ENCODE assay signal across 23 cellular contexts in genomic region chr5:5344606-5345005, GRCh38.
"Had no signal": no experiment of that assay in that cellular context is flagged by ENCODE, and none has a peak within 500 bp of the region (broad histone marks: within the 10 kb centered on the region; RNA-seq: fewer than 3 reads in every experiment).

No MANE protein-coding gene starts in this region.

- H3K27ac Mint-ChIP-seq: naive B cell; stimulated activated memory B cell treated with anti-CD40 and anti-IgM and Interleukin-4, amounts not matched to agents 10 μg/mL and 1 μg/mL and 100 μg/mL, for 72 hours had no signal

- H3K9me3 ChIP-seq: lower lobe of right lung, testis, uterus had no signal

- H3K27me3 ChIP-seq: brain microvascular endothelial cell, foreskin keratinocyte, testis, uterus had no signal

- H3K4me3 ChIP-seq: lower lobe of right lung, testis, uterus had no signal

- DNase-seq: activated CD4-positive, alpha-beta T cell treated with anti-CD3 and anti-CD28 coated beads for 4 hours; activated CD4-positive, alpha-beta T cell treated with anti-CD3 and anti-CD28 coated beads, Interleukin-2, amount 50 U/mL, for 48 hours; activated CD4-positive, CD25-positive, alpha-beta regulatory T cell; activated effector memory CD4-positive, alpha-beta T cell treated with anti-CD3 and anti-CD28 coated beads, Interleukin-2, amount 50 U/mL, for 16 hours; activated naive CD4-positive, alpha-beta T cell treated with anti-CD3 and anti-CD28 coated beads, Interleukin-2, amount 50 U/mL, for 16 hours; anterior cingulate cortex; brain microvascular endothelial cell; central memory CD4-positive, alpha-beta T cell; effector memory CD4-positive, alpha-beta T cell; foreskin keratinocyte; kidney; lower lobe of right lung; mesendoderm; naive B cell; small intestine; stimulated activated CD4-positive, alpha-beta T cell treated with anti-CD3 and anti-CD28 coated beads, Interleukin-15, amount 100 ng/mL, for 24 hours; T1000; testis; trophoblast cell; uterus had no signal

- H3K27ac ChIP-seq: brain microvascular endothelial cell, foreskin keratinocyte, lower lobe of right lung, testis, uterus had no signal

- ATAC-seq: foreskin keratinocyte; left lobe of liver; lower lobe of right lung; sciatic nerve; stimulated activated memory B cell treated with anti-CD40 and anti-IgM and Interleukin-4, amounts not matched to agents 10 μg/mL and 1 μg/mL and 100 μg/mL, for 72 hours had no signal

- H3K4me3 Mint-ChIP-seq: naive B cell; stimulated activated memory B cell treated with anti-CD40 and anti-IgM and Interleukin-4, amounts not matched to agents 10 μg/mL and 1 μg/mL and 100 μg/mL, for 72 hours had no signal

- H3K36me3 Mint-ChIP-seq: stimulated activated memory B cell treated with anti-CD40 and anti-IgM and Interleukin-4, amounts not matched to agents 10 μg/mL and 1 μg/mL and 100 μg/mL, for 72 hours had no signal

- H3K4me1 ChIP-seq: lower lobe of right lung had no signal

- H3K9me3 Mint-ChIP-seq: stimulated activated memory B cell treated with anti-CD40 and anti-IgM and Interleukin-4, amounts not matched to agents 10 μg/mL and 1 μg/mL and 100 μg/mL, for 72 hours had no signal

- H3K36me3 ChIP-seq: brain microvascular endothelial cell, lower lobe of right lung, uterus had no signal
